Comparison of ENCODE assay signal across 1 cellular context in the genomic region with DNA sequence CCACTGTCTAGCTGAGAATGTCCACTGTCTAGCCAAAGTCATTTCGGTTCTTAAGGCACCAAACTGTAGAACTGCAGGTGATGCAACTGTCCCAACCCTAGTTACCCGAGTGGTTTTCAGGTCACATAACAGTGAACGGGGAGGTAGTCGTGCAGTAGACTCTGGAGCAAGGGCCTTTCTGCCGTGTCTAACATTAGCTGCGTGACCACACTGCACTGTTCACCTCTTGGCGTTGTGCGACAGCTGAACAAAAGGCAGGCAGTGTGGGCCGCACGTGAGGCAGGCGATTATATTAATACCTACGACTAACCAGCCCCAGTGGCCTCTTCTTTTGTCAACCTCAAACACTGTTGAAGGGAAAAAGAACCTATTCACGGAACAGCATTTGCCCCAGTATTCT.
A peak's percentile ranks its signal among the peaks of the same experiment; 100 is the strongest.
TF ChIP-seq lines count a peak whose summit lies in the region.

No MANE protein-coding gene starts in this region.

TF ChIP-seq in H1, 55 proteins besides CTCF, POLR2A, EP300 and RAD21:
- TF ChIP-seq BRCA1 (IDR thresholded peaks at IDR 0.05; ENCODE audit: low read depth, low read length), result no peak
- TF ChIP-seq SIN3A (conservative IDR thresholded peaks at IDR 0.05 in 1 of 2, IDR thresholded peaks at IDR 0.05 in 1 of 2; ENCODE audit: low read depth in 1 of 2, low read length in 2 of 2), result no peak
- 0 out of 2 replicates have a peak, but pooled peaks have one; percentile 11 for TF ChIP-seq CEBPB (IDR thresholded peaks at IDR 0.05; ENCODE audit: low read depth, low read length)
- TF ChIP-seq TAF1 (IDR thresholded peaks at IDR 0.05; ENCODE audit: low read depth, low read length), result 0 out of 2 replicates have a peak, but pooled peaks have one; percentile 10
- peak; percentile 17 for TF ChIP-seq SIRT6 (IDR thresholded peaks at IDR 0.05; ENCODE audit: low read length)
- TF ChIP-seq HDAC2 (IDR thresholded peaks at IDR 0.05; ENCODE audit: borderline replicate concordance in 1 of 2, low read depth in 2 of 2, low read length in 2 of 2), result no peak
- peak; percentile 12 for TF ChIP-seq SAP30 (IDR thresholded peaks at IDR 0.05; ENCODE audit: insufficient read depth, insufficient replicate concordance, low read length)
- no peak for TF ChIP-seq EGR1 (IDR thresholded peaks at IDR 0.05; ENCODE audit: borderline replicate concordance, low read depth, low read length)
- TF ChIP-seq, protein P1, sequence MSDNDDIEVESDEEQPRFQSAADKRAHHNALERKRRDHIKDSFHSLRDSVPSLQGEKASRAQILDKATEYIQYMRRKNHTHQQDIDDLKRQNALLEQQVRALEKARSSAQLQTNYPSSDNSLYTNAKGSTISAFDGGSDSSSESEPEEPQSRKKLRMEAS (IDR thresholded peaks at IDR 0.05), result peak; percentile 44; the same call in 1 of the 2 replicates
- TF ChIP-seq, protein P2, sequence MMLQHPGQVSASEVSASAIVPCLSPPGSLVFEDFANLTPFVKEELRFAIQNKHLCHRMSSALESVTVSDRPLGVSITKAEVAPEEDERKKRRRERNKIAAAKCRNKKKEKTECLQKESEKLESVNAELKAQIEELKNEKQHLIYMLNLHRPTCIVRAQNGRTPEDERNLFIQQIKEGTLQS (IDR thresholded peaks at IDR 0.05; ENCODE audit: insufficient read depth, low read depth, low read length), result 0 out of 2 replicates have a peak, but pooled peaks have one; percentile 15
- TF ChIP-seq POLR2AphosphoS5 (IDR thresholded peaks at IDR 0.05; ENCODE audit: low read depth, low read length), result peak; percentile 88
- TF ChIP-seq SP4 (IDR thresholded peaks at IDR 0.05; ENCODE audit: low read length), result no peak
- peak; percentile 31 for TF ChIP-seq TAF7 (optimal IDR thresholded peaks at IDR 0.05; ENCODE audit: borderline replicate concordance, low read depth, low read length)
- TF ChIP-seq CBX8 (IDR thresholded peaks at IDR 0.05; ENCODE audit: borderline replicate concordance, low read depth, low read length), result no peak
